In the genomic region with DNA sequence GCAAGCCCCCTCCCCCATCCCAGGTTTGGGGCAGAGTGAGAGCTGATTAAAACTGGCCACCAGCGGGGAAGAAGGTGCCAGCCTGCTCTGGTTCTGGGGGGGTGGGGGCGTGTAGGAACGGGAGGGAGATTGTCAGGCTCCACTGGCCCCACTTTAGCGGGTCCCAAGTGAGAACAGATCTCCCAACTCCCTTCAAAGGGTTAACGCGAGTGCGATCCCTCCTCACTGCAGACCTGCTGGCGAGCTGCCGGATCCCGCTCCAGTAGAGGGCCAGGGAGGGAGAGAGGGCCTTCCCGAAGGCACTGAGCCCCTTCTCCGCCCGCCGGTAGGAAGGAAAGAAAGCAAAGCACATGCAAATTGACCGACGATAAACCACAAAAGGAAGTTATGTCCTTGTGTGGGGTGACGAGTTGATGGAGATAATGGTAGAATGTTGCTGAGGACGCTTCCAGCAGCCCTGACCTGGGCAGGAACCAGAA, we compare ENCODE assay signal across 10 cellular contexts. TPM values are rescaled to one million over a fixed set of nuclear protein-coding genes. Genes with fewer than 3 reads are reported as not detected.
DNase-seq lines count a peak whose midpoint lies in the region; FAIRE-seq and TF ChIP-seq lines count a peak whose summit lies in the region.
"Had no signal": no experiment of that assay in that cellular context is flagged by ENCODE, and none has a peak within 500 bp of the region (broad histone marks: within the 10 kb centered on the region; RNA-seq: fewer than 3 reads in every experiment).

No MANE protein-coding gene starts in this region.

- H3K36me3 ChIP-seq in kidney (ENCODE audit: control insufficient read depth in 1 of 2, insufficient read depth in 2 of 2, low read length in 2 of 2) = no peaks in the 10 kb centered on the region
- no peaks in the 10 kb centered on the region for H3K36me3 ChIP-seq in stomach

- no peak for DNase-seq in T-helper 2 cell treated with Interferon-gamma antibody and Interleukin-4, amounts not matched to agents 5 μg/mL and 100 μg/mL, for 36 hours (ENCODE audit: low spot score)
- no peak for DNase-seq in T-helper 2 cell
- no peak for DNase-seq in activated naive CD8-positive, alpha-beta T cell treated with anti-CD3 and anti-CD28 coated beads for 36 hours
- DNase-seq in kidney = peak; percentile 57
- no peak for DNase-seq in stomach
- no peak for DNase-seq in GM12891 (ENCODE audit: insufficient read length, low spot score)
- no peak for DNase-seq in activated effector memory CD4-positive, alpha-beta T cell treated with Interleukin-2 at 50 U/mL for 16 hours
- DNase-seq in NOMO-1 treated with DMSO at 0.1 percent for 48 hours (lab: John Stamatoyannopoulos, UW; ENCODE audit: unreplicated experiment) = no peak
- DNase-seq: activated CD4-positive, CD25-positive, alpha-beta regulatory T cell had no signal

- peaks cover 10% of the 10 kb centered on the region for H3K4me1 Mint-ChIP-seq in T-helper 2 cell treated with Interferon-gamma antibody and Interleukin-4, amounts not matched to agents 5 μg/mL and 100 μg/mL, for 36 hours (ENCODE audit: low read depth)
- H3K4me1 Mint-ChIP-seq in activated naive CD8-positive, alpha-beta T cell treated with anti-CD3 and anti-CD28 coated beads for 36 hours = peaks cover 8% of the 10 kb centered on the region

- H3K27me3 Mint-ChIP-seq in T-helper 2 cell treated with Interferon-gamma antibody and Interleukin-4, amounts not matched to agents 5 μg/mL and 100 μg/mL, for 36 hours (ENCODE audit: low read depth) = peaks cover 50% of the 10 kb centered on the region
- H3K27me3 Mint-ChIP-seq in activated naive CD8-positive, alpha-beta T cell treated with anti-CD3 and anti-CD28 coated beads for 36 hours = peaks cover 73% of the 10 kb centered on the region

- WGBS in stomach, 5 donors = 0 to 2% (median 1%) methylated on average over 18 of the region's 18 CpGs

- peak overlapping the region; percentile 24 to 53 for H3K9ac ChIP-seq in kidney (ENCODE audit: low read length in 2 of 2)

- H3K4me3 ChIP-seq in kidney (ENCODE audit: low read length in 2 of 2) (peak overlapping the region; percentile 59 to 67), stomach (peak overlapping the region; percentile 26 to 52 (median 38))

- intact Hi-C loops in kidney (cut with DNase I) = no loop called here
- intact Hi-C loops in stomach (cut with DNase I; ENCODE audit: low total_unique reads) = no loop called here

- TF ChIP-seq CTCF in kidney (IDR thresholded peaks at IDR 0.05; ENCODE audit: borderline replicate concordance, extremely low read depth, insufficient read depth) = no peak
- TF ChIP-seq CTCF in stomach (IDR thresholded peaks at IDR 0.05) = no peak

- FAIRE-seq in kidney (lab: Jason Lieb, UNC) (no peak), GM12891 (lab: Jason Lieb, UNC) (no peak)

- TF ChIP-seq POLR2A in stomach (IDR thresholded peaks at IDR 0.05) (no peak), GM12891 (IDR thresholded peaks at IDR 0.05; ENCODE audit: low read depth, low read length) (no peak)

- peak overlapping the region; percentile 51 for H3K4me3 Mint-ChIP-seq in T-helper 2 cell treated with Interferon-gamma antibody and Interleukin-4, amounts not matched to agents 5 μg/mL and 100 μg/mL, for 36 hours
- peak overlapping the region; percentile 74 for H3K4me3 Mint-ChIP-seq in activated naive CD8-positive, alpha-beta T cell treated with anti-CD3 and anti-CD28 coated beads for 36 hours

- H3K36me3 Mint-ChIP-seq in T-helper 2 cell treated with Interferon-gamma antibody and Interleukin-4, amounts not matched to agents 5 μg/mL and 100 μg/mL, for 36 hours (ENCODE audit: low read depth) = peaks cover 2% of the 10 kb centered on the region
- no peaks in the 10 kb centered on the region for H3K36me3 Mint-ChIP-seq in activated naive CD8-positive, alpha-beta T cell treated with anti-CD3 and anti-CD28 coated beads for 36 hours

- H3K4me1 ChIP-seq in kidney (ENCODE audit: control insufficient read depth in 1 of 2, insufficient read depth in 1 of 2, low read depth in 1 of 2, low read length in 2 of 2) = peaks cover 0 to 10% of the 10 kb centered on the region in 2 donors
- peaks cover 17 to 28% (median 23%) of the 10 kb centered on the region in 4 donors for H3K4me1 ChIP-seq in stomach

- H3K9me3 ChIP-seq in kidney (ENCODE audit: control insufficient read depth in 1 of 2, low read length in 2 of 2) (no peaks in the 10 kb centered on the region), stomach (no peaks in the 10 kb centered on the region)

- H3K27ac ChIP-seq in kidney (ENCODE audit: low read depth in 2 of 2, low read length in 2 of 2) = no peak overlapping the region
- H3K27ac ChIP-seq in stomach = no peak overlapping the region

- peaks cover 6 to 59% (median 37%) of the 10 kb centered on the region in 3 donors for H3K27me3 ChIP-seq in stomach

- H3K9me3 Mint-ChIP-seq in T-helper 2 cell treated with Interferon-gamma antibody and Interleukin-4, amounts not matched to agents 5 μg/mL and 100 μg/mL, for 36 hours = no peaks in the 10 kb centered on the region
- no peaks in the 10 kb centered on the region for H3K9me3 Mint-ChIP-seq in activated naive CD8-positive, alpha-beta T cell treated with anti-CD3 and anti-CD28 coated beads for 36 hours

- no peak for TF ChIP-seq EP300 in stomach (IDR thresholded peaks at IDR 0.05)

- H3K27ac Mint-ChIP-seq in T-helper 2 cell treated with Interferon-gamma antibody and Interleukin-4, amounts not matched to agents 5 μg/mL and 100 μg/mL, for 36 hours = no peak overlapping the region
- H3K27ac Mint-ChIP-seq in activated naive CD8-positive, alpha-beta T cell treated with anti-CD3 and anti-CD28 coated beads for 36 hours = no peak overlapping the region

TF ChIP-seq in GM12891, 5 proteins besides CTCF, POLR2A, EP300 and RAD21:
- no peak for TF ChIP-seq POLR2AphosphoS5 (IDR thresholded peaks at IDR 0.05; ENCODE audit: low read depth, low read length)

RNA-seq across cellular contexts. Expression of a gene that starts 1.3 kb away (rescaled TPM):
- not detected for total RNA-seq in activated naive CD8-positive, alpha-beta T cell treated with anti-CD3 and anti-CD28 coated beads for 36 hours
- 5.4 TPM for total RNA-seq in kidney
- polyA plus RNA-seq in kidney (ENCODE audit: insufficient read depth, low read depth, low replicate concordance) = 0.62 TPM
- total RNA-seq in stomach = 1 to 10 TPM in 1 of 5 donors, under 1 TPM in 1, not detected in 3; 0.73 to 2.5 TPM
- under 1 TPM in 2 of 3 donors, not detected in 1; 0.08 to 0.31 TPM for polyA plus RNA-seq in stomach
- polyA plus RNA-seq in GM12891 (2012; ENCODE audit: low read depth, missing spikeins) = not detected
- total RNA-seq: NCI-H460 had no signal
